In genomic region chr3:120741320-120741719, GRCh38 we compare ENCODE assay signal across 1 cellular context.
TF ChIP-seq lines count a peak whose summit lies in the region.

No MANE protein-coding gene starts in this region.

TF ChIP-seq in WTC11, 78 proteins besides CTCF, POLR2A, EP300 and RAD21 (continued from another document):
- no peak for TF ChIP-seq AR (CRISPR knock-in tag; IDR thresholded peaks at IDR 0.05)
- TF ChIP-seq MXD4 (CRISPR knock-in tag; IDR thresholded peaks at IDR 0.05; ENCODE audit: borderline replicate concordance): no peak
- no peak for TF ChIP-seq CDX4 (CRISPR knock-in tag; IDR thresholded peaks at IDR 0.05; ENCODE audit: borderline replicate concordance)
- no peak for TF ChIP-seq OVOL2 (CRISPR knock-in tag; IDR thresholded peaks at IDR 0.05; ENCODE audit: borderline replicate concordance)
- TF ChIP-seq E2F5 (CRISPR knock-in tag; IDR thresholded peaks at IDR 0.05): no peak
- TF ChIP-seq ATF3 (CRISPR knock-in tag; conservative IDR thresholded peaks at IDR 0.05): no peak
- no peak for TF ChIP-seq EMX1 (CRISPR knock-in tag; IDR thresholded peaks at IDR 0.05)
- no peak for TF ChIP-seq IRF2 (CRISPR knock-in tag; IDR thresholded peaks at IDR 0.05; ENCODE audit: borderline replicate concordance, low read depth)
- no peak for TF ChIP-seq ESRRA (CRISPR knock-in tag; IDR thresholded peaks at IDR 0.05; ENCODE audit: borderline replicate concordance)
